9 cellular contexts compared by ENCODE assay signal in genomic region chr11:6602096-6602940, GRCh38. TPM values are rescaled to one million over a fixed set of nuclear protein-coding genes. Genes with fewer than 3 reads are reported as not detected.
DNase-seq lines count a peak whose midpoint lies in the region; ATAC-seq and TF ChIP-seq lines count a peak whose summit lies in the region.
"Had no signal": no experiment of that assay in that cellular context is flagged by ENCODE, and none has a peak within 500 bp of the region (broad histone marks: within the 10 kb centered on the region; RNA-seq: fewer than 3 reads in every experiment).

No MANE protein-coding gene starts in this region.

- H3K27me3 Mint-ChIP-seq in activated CD4-positive, alpha-beta T cell treated with anti-CD3 and anti-CD28 coated beads, Interleukin-2, amount 10 ng/mL, durations not matched to agents 24 days and 14 days, result no peaks in the 10 kb centered on the region
- no peaks in the 10 kb centered on the region for H3K27me3 Mint-ChIP-seq in activated naive CD8-positive, alpha-beta T cell treated with anti-CD3 and anti-CD28 coated beads, Interleukin-2, amount 10 ng/mL, durations not matched to agents 7 days and 5 days

- 51 to 52% methylated on average over 7 of the region's 7 CpGs for WGBS in testis, 2 donors

- peak overlapping the region in 1 of 2 donors; percentile 98 for H3K27ac ChIP-seq in left lung
- H3K27ac ChIP-seq in testis, result no peak overlapping the region

- no peaks in the 10 kb centered on the region for H3K9me3 ChIP-seq in left lung
- no peaks in the 10 kb centered on the region for H3K9me3 ChIP-seq in testis

- TF ChIP-seq CTCF in left lung (IDR thresholded peaks at IDR 0.05) (no peak), testis (IDR thresholded peaks at IDR 0.05) (no peak)

- no peak overlapping the region for H3K27ac Mint-ChIP-seq in activated CD4-positive, alpha-beta T cell treated with anti-CD3 and anti-CD28 coated beads, Interleukin-2, amount 10 ng/mL, durations not matched to agents 24 days and 14 days
- peak overlapping the region; percentile 74 for H3K27ac Mint-ChIP-seq in activated naive CD8-positive, alpha-beta T cell treated with anti-CD3 and anti-CD28 coated beads, Interleukin-2, amount 10 ng/mL, durations not matched to agents 7 days and 5 days

- POLR2A ChIA-PET in activated naive CD8-positive, alpha-beta T cell treated with anti-CD3 and anti-CD28 coated beads, Interleukin-2, amount 10 ng/mL, durations not matched to agents 7 days and 5 days (lab: Charles Lee), result interaction anchor here (0.7 to 9.4 kb wide), 12 partner anchors 9 to 145 kb away, joined by 3 to 95 read pairs (median 4); partner anchors contain the start of genes ARFIP2, MRPL17, TAF10 and TIMM10B

- H3K4me3 ChIP-seq in left lung (peak overlapping the region; percentile 82 to 85), testis (peak overlapping the region; percentile 95)

- no peaks in the 10 kb centered on the region for H3K27me3 ChIP-seq in left lung
- no peaks in the 10 kb centered on the region for H3K27me3 ChIP-seq in testis

- intact Hi-C loops in activated CD4-positive, alpha-beta T cell treated with anti-CD3 and anti-CD28 coated beads, Interleukin-2, amount 10 ng/mL, durations not matched to agents 24 days and 14 days (cut with micrococcal nuclease), result loop anchor here (2.0 to 10.0 kb wide), 2 partner anchors 132 to 188 kb away; partner anchors contain the start of gene APBB1
- intact Hi-C loops in left lung (cut with DNase I), result no loop called here
- intact Hi-C loops in testis (cut with DNase I; ENCODE audit: low total_unique reads), result no loop called here

- peaks cover 24% of the 10 kb centered on the region for H3K4me1 Mint-ChIP-seq in activated CD4-positive, alpha-beta T cell treated with anti-CD3 and anti-CD28 coated beads, Interleukin-2, amount 10 ng/mL, durations not matched to agents 24 days and 14 days
- peaks cover 28% of the 10 kb centered on the region for H3K4me1 Mint-ChIP-seq in activated naive CD8-positive, alpha-beta T cell treated with anti-CD3 and anti-CD28 coated beads, Interleukin-2, amount 10 ng/mL, durations not matched to agents 7 days and 5 days

- H3K36me3 Mint-ChIP-seq in activated CD4-positive, alpha-beta T cell treated with anti-CD3 and anti-CD28 coated beads, Interleukin-2, amount 10 ng/mL, durations not matched to agents 24 days and 14 days (ENCODE audit: low read depth), result peaks cover 34% of the 10 kb centered on the region
- H3K36me3 Mint-ChIP-seq in activated naive CD8-positive, alpha-beta T cell treated with anti-CD3 and anti-CD28 coated beads, Interleukin-2, amount 10 ng/mL, durations not matched to agents 7 days and 5 days, result peaks cover 23% of the 10 kb centered on the region

- no peak overlapping the region for H3K4me3 Mint-ChIP-seq in activated CD4-positive, alpha-beta T cell treated with anti-CD3 and anti-CD28 coated beads, Interleukin-2, amount 10 ng/mL, durations not matched to agents 24 days and 14 days
- no peak overlapping the region for H3K4me3 Mint-ChIP-seq in activated naive CD8-positive, alpha-beta T cell treated with anti-CD3 and anti-CD28 coated beads, Interleukin-2, amount 10 ng/mL, durations not matched to agents 7 days and 5 days

- no peaks in the 10 kb centered on the region for H3K9me3 Mint-ChIP-seq in activated CD4-positive, alpha-beta T cell treated with anti-CD3 and anti-CD28 coated beads, Interleukin-2, amount 10 ng/mL, durations not matched to agents 24 days and 14 days
- no peaks in the 10 kb centered on the region for H3K9me3 Mint-ChIP-seq in activated naive CD8-positive, alpha-beta T cell treated with anti-CD3 and anti-CD28 coated beads, Interleukin-2, amount 10 ng/mL, durations not matched to agents 7 days and 5 days

- H3K4me1 ChIP-seq in left lung, result peaks cover 36 to 60% of the 10 kb centered on the region in 2 donors
- peaks cover 35% of the 10 kb centered on the region for H3K4me1 ChIP-seq in testis

- no peak for TF ChIP-seq POLR2A in testis (IDR thresholded peaks at IDR 0.05)

- H3K36me3 ChIP-seq in left lung (peaks cover 0 to 42% of the 10 kb centered on the region in 2 donors), testis (ENCODE audit: low read depth, missing control alignments) (no peaks in the 10 kb centered on the region)

- ATAC-seq in activated naive CD8-positive, alpha-beta T cell treated with anti-CD3 and anti-CD28 coated beads, Interleukin-2, amount 10 ng/mL, durations not matched to agents 7 days and 5 days (ENCODE audit: low read depth), result no peak
- ATAC-seq in left lung (no peak), GM18511 (IDR thresholded peaks at IDR 0.05; ENCODE audit: unreplicated experiment) (no peak)

- peak; percentile 56 for DNase-seq in activated CD4-positive, alpha-beta T cell treated with anti-CD3 and anti-CD28 coated beads, Interleukin-2, amount 10 ng/mL, durations not matched to agents 24 days and 14 days
- DNase-seq in activated CD4-positive, alpha-beta T cell treated with anti-CD3 and anti-CD28 coated beads, Interleukin-2, amount 50 U/mL, for 48 hours, result no peak
- no peak for DNase-seq in activated naive CD8-positive, alpha-beta T cell treated with anti-CD3 and anti-CD28 coated beads, Interleukin-2, amount 10 ng/mL, durations not matched to agents 7 days and 5 days
- no peak for DNase-seq in left lung
- no peak for DNase-seq in testis
- no peak for DNase-seq in superior temporal gyrus (ENCODE audit: extremely low spot score)
- DNase-seq in NCI-H1048 (lab: John Stamatoyannopoulos, UW), result no peak
- DNase-seq: T-helper 1 cell had no signal

RNA-seq across cellular contexts. Expression of gene RRP8, which starts 1.1 kb away (rescaled TPM):
- total RNA-seq in activated CD4-positive, alpha-beta T cell treated with anti-CD3 and anti-CD28 coated beads, Interleukin-2, amount 10 ng/mL, durations not matched to agents 24 days and 14 days, result 41.5 and 43.8 TPM in 2 replicates
- total RNA-seq in activated naive CD8-positive, alpha-beta T cell treated with anti-CD3 and anti-CD28 coated beads, Interleukin-2, amount 10 ng/mL, durations not matched to agents 7 days and 5 days, result 10 to 100 TPM; 31.7 to 34.4 TPM
- total RNA-seq in left lung, result 10 to 100 TPM; 18.0 to 19.5 TPM
- 10 to 100 TPM; 17.5 to 18.5 TPM for total RNA-seq in testis
- 29.6 TPM for polyA plus RNA-seq in testis (ENCODE audit: insufficient read depth, low read depth, low replicate concordance)

RNA-seq across cellular contexts. Expression of gene ILK, which starts 1.3 kb away (rescaled TPM):
- 89.6 and 92.4 TPM in 2 replicates for total RNA-seq in activated CD4-positive, alpha-beta T cell treated with anti-CD3 and anti-CD28 coated beads, Interleukin-2, amount 10 ng/mL, durations not matched to agents 24 days and 14 days
- 100 to 1,000 TPM; 195 to 207 TPM for total RNA-seq in activated naive CD8-positive, alpha-beta T cell treated with anti-CD3 and anti-CD28 coated beads, Interleukin-2, amount 10 ng/mL, durations not matched to agents 7 days and 5 days
- 100 to 1,000 TPM; 155 to 165 TPM for total RNA-seq in left lung
- 100 to 1,000 TPM in 1 of 2 donors, 10 to 100 TPM in 1; 79.1 to 109 TPM for total RNA-seq in testis
- polyA plus RNA-seq in testis (ENCODE audit: insufficient read depth, low read depth, low replicate concordance), result 122 TPM

RNA-seq across cellular contexts. Expression of gene TAF10, which starts 9.7 kb away (rescaled TPM):
- 140 and 141 TPM in 2 replicates for total RNA-seq in activated CD4-positive, alpha-beta T cell treated with anti-CD3 and anti-CD28 coated beads, Interleukin-2, amount 10 ng/mL, durations not matched to agents 24 days and 14 days
- 100 to 1,000 TPM; 154 to 156 TPM for total RNA-seq in activated naive CD8-positive, alpha-beta T cell treated with anti-CD3 and anti-CD28 coated beads, Interleukin-2, amount 10 ng/mL, durations not matched to agents 7 days and 5 days
- total RNA-seq in left lung (100 to 1,000 TPM; 127 TPM), testis (100 to 1,000 TPM; 123 to 210 TPM)
- 389 TPM for polyA plus RNA-seq in testis (ENCODE audit: insufficient read depth, low read depth, low replicate concordance)

RNA-seq across cellular contexts. Expression of gene TPP1, which starts 16.9 kb away (rescaled TPM):
- total RNA-seq in activated CD4-positive, alpha-beta T cell treated with anti-CD3 and anti-CD28 coated beads, Interleukin-2, amount 10 ng/mL, durations not matched to agents 24 days and 14 days, result 32.2 and 35.2 TPM in 2 replicates
- total RNA-seq in activated naive CD8-positive, alpha-beta T cell treated with anti-CD3 and anti-CD28 coated beads, Interleukin-2, amount 10 ng/mL, durations not matched to agents 7 days and 5 days, result 100 to 1,000 TPM; 114 to 120 TPM
- total RNA-seq in left lung (100 to 1,000 TPM; 202 to 264 TPM), testis (100 to 1,000 TPM; 134 to 151 TPM)
- polyA plus RNA-seq in testis (ENCODE audit: insufficient read depth, low read depth, low replicate concordance), result 60.9 TPM

RNA-seq across cellular contexts. Expression of gene DCHS1, which starts 53.3 kb away (rescaled TPM):
- total RNA-seq in activated CD4-positive, alpha-beta T cell treated with anti-CD3 and anti-CD28 coated beads, Interleukin-2, amount 10 ng/mL, durations not matched to agents 24 days and 14 days, result 0.35 and 0.36 TPM in 2 replicates
- 1 to 10 TPM; 2.1 to 2.5 TPM for total RNA-seq in activated naive CD8-positive, alpha-beta T cell treated with anti-CD3 and anti-CD28 coated beads, Interleukin-2, amount 10 ng/mL, durations not matched to agents 7 days and 5 days
- total RNA-seq in left lung (10 to 100 TPM; 15.4 to 18.9 TPM), testis (1 to 10 TPM; 7.1 to 8.8 TPM)
- polyA plus RNA-seq in testis (ENCODE audit: insufficient read depth, low read depth, low replicate concordance), result 14.2 TPM
